In genomic region chr5:5456858-5457257, GRCh38 we compare ENCODE assay signal across 30 cellular contexts.
"Had no signal": no experiment of that assay in that cellular context is flagged by ENCODE, and none has a peak within 500 bp of the region (broad histone marks: within the 10 kb centered on the region; RNA-seq: fewer than 3 reads in every experiment).

No MANE protein-coding gene starts in this region.

- H3K4me3 Mint-ChIP-seq: activated B cell treated with CpG ODN at 0.5 μM for 24 hours; activated CD8-positive, alpha-beta T cell treated with anti-CD3 and anti-CD28 coated beads for 36 hours; activated naive CD4-positive, alpha-beta T cell treated with anti-CD3 and anti-CD28 coated beads, Interleukin-2, amount 10 ng/mL, durations not matched to agents 7 days and 5 days; activated naive CD8-positive, alpha-beta T cell treated with anti-CD3 and anti-CD28 coated beads, Interleukin-2, amount 10 ng/mL, durations not matched to agents 7 days and 5 days; activated T-cell treated with anti-CD3 and anti-CD28 coated beads, Interleukin-2, amount 50 U/mL, for 72 hours; central memory CD8-positive, alpha-beta T cell; dendritic cell treated with granulocyte-macrophage colony-stimulating factor and Interleukin-4, amounts not matched to agents 40 ng/mL and 50 ng/mL, for 4 days; endodermal cell; T-helper 17 cell; T-helper 2 cell treated with Interferon-gamma antibody and Interleukin-4, amounts not matched to agents 5 μg/mL and 100 μg/mL, for 36 hours had no signal

- ATAC-seq: activated CD4-positive, CD25-positive, alpha-beta regulatory T cell treated with anti-CD3 and anti-CD28 coated beads, Interleukin-2, amount 50 U/mL, for 24 hours; activated CD8-positive, alpha-beta T cell treated with anti-CD3 and anti-CD28 coated beads for 36 hours; activated naive CD4-positive, alpha-beta T cell treated with anti-CD3 and anti-CD28 coated beads, Interleukin-2, amount 50 U/mL, for 72 hours; activated T-cell treated with anti-CD3 and anti-CD28 coated beads, Interleukin-2, amount 50 U/mL, for 72 hours; gastroesophageal sphincter; T-helper 17 cell had no signal

- H3K9me3 Mint-ChIP-seq: activated B cell treated with CpG ODN at 0.5 μM for 24 hours; activated CD8-positive, alpha-beta T cell treated with anti-CD3 and anti-CD28 coated beads for 36 hours; activated naive CD4-positive, alpha-beta T cell treated with anti-CD3 and anti-CD28 coated beads, Interleukin-2, amount 10 ng/mL, durations not matched to agents 7 days and 5 days; activated naive CD4-positive, alpha-beta T cell treated with anti-CD3 and anti-CD28 coated beads, Interleukin-2, amount 50 U/mL, for 72 hours; activated naive CD8-positive, alpha-beta T cell treated with anti-CD3 and anti-CD28 coated beads, Interleukin-2, amount 10 ng/mL, durations not matched to agents 7 days and 5 days; activated T-cell treated with anti-CD3 and anti-CD28 coated beads, Interleukin-2, amount 50 U/mL, for 72 hours; central memory CD8-positive, alpha-beta T cell; dendritic cell treated with granulocyte-macrophage colony-stimulating factor and Interleukin-4, amounts not matched to agents 40 ng/mL and 50 ng/mL, for 4 days; endodermal cell; T-helper 2 cell treated with Interferon-gamma antibody and Interleukin-4, amounts not matched to agents 5 μg/mL and 100 μg/mL, for 36 hours had no signal

- H3K4me1 ChIP-seq: ascending aorta, esophagus muscularis mucosa, gastroesophageal sphincter had no signal

- H3K27me3 ChIP-seq: ascending aorta, dorsolateral prefrontal cortex, esophagus muscularis mucosa, gastroesophageal sphincter had no signal

- DNase-seq: activated B cell treated with CpG ODN at 0.5 μM for 24 hours; activated CD4-positive, alpha-beta T cell treated with anti-CD3 and anti-CD28 coated beads for 48 hours; activated CD4-positive, alpha-beta T cell treated with anti-CD3 and anti-CD28 coated beads, Interleukin-2, amount 50 U/mL, for 1 hour; activated CD4-positive, alpha-beta T cell treated with anti-CD3 and anti-CD28 coated beads, Interleukin-2, amount 50 U/mL, for 48 hours; activated CD8-positive, alpha-beta memory T cell treated with anti-CD3 and anti-CD28 coated beads for 24 hours; activated CD8-positive, alpha-beta T cell treated with anti-CD3 and anti-CD28 coated beads for 36 hours; activated gamma-delta T cell; activated naive CD4-positive, alpha-beta T cell; activated naive CD4-positive, alpha-beta T cell treated with anti-CD3 and anti-CD28 coated beads, Interleukin-2, amount 10 ng/mL, durations not matched to agents 7 days and 5 days; activated naive CD8-positive, alpha-beta T cell treated with anti-CD3 and anti-CD28 coated beads, Interleukin-2, amount 10 ng/mL, durations not matched to agents 7 days and 5 days; activated T-cell treated with anti-CD3 and anti-CD28 coated beads, Interleukin-2, amount 50 U/mL, for 72 hours; dorsolateral prefrontal cortex; effector memory CD4-positive, alpha-beta T cell; endodermal cell; erythroblast; foreskin melanocyte; head of caudate nucleus; T-helper 1 cell; T-helper 17 cell; T1000; WERI-Rb-1 had no signal

- H3K9me3 ChIP-seq: ascending aorta, esophagus muscularis mucosa, gastroesophageal sphincter had no signal

- H3K27ac Mint-ChIP-seq: activated B cell treated with CpG ODN at 0.5 μM for 24 hours; activated CD8-positive, alpha-beta T cell treated with anti-CD3 and anti-CD28 coated beads for 36 hours; activated naive CD4-positive, alpha-beta T cell treated with anti-CD3 and anti-CD28 coated beads, Interleukin-2, amount 10 ng/mL, durations not matched to agents 7 days and 5 days; activated naive CD8-positive, alpha-beta T cell treated with anti-CD3 and anti-CD28 coated beads, Interleukin-2, amount 10 ng/mL, durations not matched to agents 7 days and 5 days; activated T-cell treated with anti-CD3 and anti-CD28 coated beads, Interleukin-2, amount 50 U/mL, for 72 hours; dendritic cell treated with granulocyte-macrophage colony-stimulating factor and Interleukin-4, amounts not matched to agents 40 ng/mL and 50 ng/mL, for 4 days; endodermal cell; T-helper 2 cell treated with Interferon-gamma antibody and Interleukin-4, amounts not matched to agents 5 μg/mL and 100 μg/mL, for 36 hours had no signal

- H3K27ac ChIP-seq: ascending aorta, coronary artery, esophagus muscularis mucosa, gastroesophageal sphincter, WERI-Rb-1 had no signal

- H3K4me1 Mint-ChIP-seq: activated B cell treated with CpG ODN at 0.5 μM for 24 hours; activated naive CD4-positive, alpha-beta T cell treated with anti-CD3 and anti-CD28 coated beads, Interleukin-2, amount 10 ng/mL, durations not matched to agents 7 days and 5 days; activated naive CD8-positive, alpha-beta T cell treated with anti-CD3 and anti-CD28 coated beads, Interleukin-2, amount 10 ng/mL, durations not matched to agents 7 days and 5 days; endodermal cell had no signal

- H3K27me3 Mint-ChIP-seq: activated B cell treated with CpG ODN at 0.5 μM for 24 hours; activated CD8-positive, alpha-beta T cell treated with anti-CD3 and anti-CD28 coated beads for 36 hours; activated naive CD4-positive, alpha-beta T cell treated with anti-CD3 and anti-CD28 coated beads, Interleukin-2, amount 10 ng/mL, durations not matched to agents 7 days and 5 days; activated naive CD8-positive, alpha-beta T cell treated with anti-CD3 and anti-CD28 coated beads, Interleukin-2, amount 10 ng/mL, durations not matched to agents 7 days and 5 days; central memory CD8-positive, alpha-beta T cell; dendritic cell treated with granulocyte-macrophage colony-stimulating factor and Interleukin-4, amounts not matched to agents 40 ng/mL and 50 ng/mL, for 4 days; T-helper 17 cell had no signal

- H3K4me3 ChIP-seq: ascending aorta, coronary artery, dorsolateral prefrontal cortex, esophagus muscularis mucosa, gastroesophageal sphincter had no signal
